ENCODE assay signal across 8 cellular contexts in genomic region chr17:28897769-28898259, GRCh38. TPM values are rescaled to one million over a fixed set of nuclear protein-coding genes. Genes with fewer than 3 reads are reported as not detected.
DNase-seq lines count a peak whose midpoint lies in the region; ATAC-seq and TF ChIP-seq lines count a peak whose summit lies in the region.

No MANE protein-coding gene starts in this region.

- no peaks in the 10 kb centered on the region for H3K9me2 ChIP-seq in DOHH2 (replicated peaks; ENCODE audit: control insufficient read depth, low read length)

- H3K27ac ChIP-seq in DOHH2 (ENCODE audit: low read depth, low read length) (peak overlapping the region; percentile 58), Peyer's patch (peak overlapping the region; percentile 87 to 98 (median 92))
- peak overlapping the region; percentile 89 for H3K27ac ChIP-seq in effector memory CD4-positive, alpha-beta T cell (ENCODE audit: insufficient read depth, low read length, poor library complexity, severe bottlenecking)
- H3K27ac ChIP-seq in naive thymus-derived CD4-positive, alpha-beta T cell (ENCODE audit: low read depth, low read length): peak overlapping the region; percentile 96

- H3K9me3 ChIP-seq in DOHH2 (ENCODE audit: control insufficient read depth, insufficient read depth, low read length) (no peaks in the 10 kb centered on the region), Peyer's patch (no peaks in the 10 kb centered on the region)
- no peaks in the 10 kb centered on the region for H3K9me3 ChIP-seq in effector memory CD4-positive, alpha-beta T cell (ENCODE audit: control insufficient read depth, low read length)
- H3K9me3 ChIP-seq in naive thymus-derived CD4-positive, alpha-beta T cell (ENCODE audit: control insufficient read depth in 2 of 3, low read length in 3 of 3): no peaks in the 10 kb centered on the region

- peaks cover 52% of the 10 kb centered on the region for H3K79me2 ChIP-seq in DOHH2 (ENCODE audit: control insufficient read depth, low read length)

- TF ChIP-seq CTCF in DOHH2 (IDR thresholded peaks at IDR 0.05; ENCODE audit: low read depth, low read length, poor library complexity, severe bottlenecking) (no peak), Peyer's patch (IDR thresholded peaks at IDR 0.05) (no peak)

- no peaks in the 10 kb centered on the region for H4K20me1 ChIP-seq in DOHH2 (ENCODE audit: control insufficient read depth, insufficient read depth, low read depth, low read length)

- H3K4me3 ChIP-seq in DOHH2 (ENCODE audit: low read length) (peak overlapping the region; percentile 89), Peyer's patch (peak overlapping the region; percentile 75 to 96 (median 80))
- peak overlapping the region; percentile 96 for H3K4me3 ChIP-seq in effector memory CD4-positive, alpha-beta T cell (ENCODE audit: insufficient read depth, low read depth, low read length, poor library complexity, severe bottlenecking)
- peak overlapping the region; percentile 82 for H3K4me3 ChIP-seq in naive thymus-derived CD4-positive, alpha-beta T cell (ENCODE audit: low read length)

- CTCF ChIA-PET in naive thymus-derived CD4-positive, alpha-beta T cell (lab: Charles Lee): interaction anchor here (0.6 to 1.8 kb wide), 10 partner anchors 10 to 171 kb away, joined by 3 to 8 read pairs (median 4); partner anchors contain the start of genes NEK8 and TLCD1

- no peaks in the 10 kb centered on the region for H3K27me3 Mint-ChIP-seq in naive thymus-derived CD4-positive, alpha-beta T cell

- H3K36me3 ChIP-seq in DOHH2 (ENCODE audit: control insufficient read depth, low read length) (peaks cover 45% of the 10 kb centered on the region), Peyer's patch (no peaks in the 10 kb centered on the region)
- H3K36me3 ChIP-seq in effector memory CD4-positive, alpha-beta T cell (ENCODE audit: control insufficient read depth, insufficient read depth, low read length): no peaks in the 10 kb centered on the region
- H3K36me3 ChIP-seq in naive thymus-derived CD4-positive, alpha-beta T cell (ENCODE audit: control insufficient read depth in 2 of 3, insufficient read depth in 3 of 3, low read length in 3 of 3): peaks cover 0 to 7% (median 0%) of the 10 kb centered on the region in 3 experiments

- DNase-seq in Peyer's patch (peak in 1 of 3 donors; percentile 63), DMS53 treated with DMSO at 0.1 percent for 48 hours (lab: John Stamatoyannopoulos, UW; ENCODE audit: unreplicated experiment) (no peak)
- DNase-seq in effector memory CD4-positive, alpha-beta T cell: no peak
- DNase-seq in naive thymus-derived CD4-positive, alpha-beta T cell: peak in 1 of 9 donors; percentile 24

- peak overlapping the region; percentile 86 to 98 (median 96) for H3K4me3 Mint-ChIP-seq in naive thymus-derived CD4-positive, alpha-beta T cell

- H3K4me1 ChIP-seq in DOHH2 (ENCODE audit: control insufficient read depth, low read length): peaks cover 58% of the 10 kb centered on the region
- peaks cover 0 to 32% (median 28%) of the 10 kb centered on the region in 4 donors for H3K4me1 ChIP-seq in Peyer's patch
- H3K4me1 ChIP-seq in effector memory CD4-positive, alpha-beta T cell (ENCODE audit: control insufficient read depth, insufficient read depth, low read length, poor library complexity, severe bottlenecking): peaks cover 45% of the 10 kb centered on the region
- H3K4me1 ChIP-seq in naive thymus-derived CD4-positive, alpha-beta T cell (ENCODE audit: control insufficient read depth in 2 of 2, insufficient read depth in 2 of 2, low read length in 2 of 2): peaks cover 38 to 40% of the 10 kb centered on the region in 2 donors

- TF ChIP-seq POLR2A in Peyer's patch (IDR thresholded peaks at IDR 0.05): no peak

- H3K27me3 ChIP-seq in DOHH2 (ENCODE audit: control insufficient read depth, low read length) (no peaks in the 10 kb centered on the region), Peyer's patch (no peaks in the 10 kb centered on the region)
- H3K27me3 ChIP-seq in effector memory CD4-positive, alpha-beta T cell (replicated peaks; ENCODE audit: control insufficient read depth, insufficient read depth, low read length, poor library complexity, severe bottlenecking): no peaks in the 10 kb centered on the region
- H3K27me3 ChIP-seq in naive thymus-derived CD4-positive, alpha-beta T cell (ENCODE audit: control insufficient read depth in 2 of 2, insufficient read depth in 2 of 2, low read length in 2 of 2): no peaks in the 10 kb centered on the region

- no peaks in the 10 kb centered on the region for H3K9me3 Mint-ChIP-seq in naive thymus-derived CD4-positive, alpha-beta T cell

- H3F3A ChIP-seq in DOHH2 (ENCODE audit: control insufficient read depth, insufficient read depth): peaks cover 19% of the 10 kb centered on the region

- peaks cover 0 to 32% (median 5%) of the 10 kb centered on the region in 5 donors for H3K36me3 Mint-ChIP-seq in naive thymus-derived CD4-positive, alpha-beta T cell

- H3K4me1 Mint-ChIP-seq in naive thymus-derived CD4-positive, alpha-beta T cell: peaks cover 31 to 77% (median 62%) of the 10 kb centered on the region in 7 donors

- peak overlapping the region; percentile 95 to 99 (median 96) for H3K27ac Mint-ChIP-seq in naive thymus-derived CD4-positive, alpha-beta T cell

- ATAC-seq in naive thymus-derived CD4-positive, alpha-beta T cell: no peak
- ATAC-seq in GM21529 (IDR thresholded peaks at IDR 0.05; ENCODE audit: unreplicated experiment): no peak
- ATAC-seq in GM21367 (IDR thresholded peaks at IDR 0.05; ENCODE audit: unreplicated experiment): no peak
- ATAC-seq in GM18870 (IDR thresholded peaks at IDR 0.05; ENCODE audit: unreplicated experiment): no peak

- intact Hi-C loops in naive thymus-derived CD4-positive, alpha-beta T cell (cut with micrococcal nuclease): loop anchor here (1.0 to 5.0 kb wide), 8 partner anchors 27 to 236 kb away; partner anchors contain the start of genes FAM222B (in 1 of the 2), SDF2 (in 1 of the 2) and SUPT6H (in 1 of the 2)

- peak overlapping the region; percentile 77 for H3K4me2 ChIP-seq in DOHH2 (ENCODE audit: low read length)

- POLR2A ChIA-PET in naive thymus-derived CD4-positive, alpha-beta T cell (lab: Charles Lee): interaction anchor here (0.6 to 12.7 kb wide), 19 partner anchors 11 to 591 kb away, joined by 3 to 183 read pairs (median 4); partner anchors contain the start of genes ERAL1, FAM222B, NEK8 and PHF12

RNA-seq across cellular contexts. Expression of gene FLOT2, which starts 0.3 kb away (rescaled TPM):
- 10 to 100 TPM; 21.7 to 53.6 (median 41.9) TPM for total RNA-seq in Peyer's patch
- total RNA-seq in naive thymus-derived CD4-positive, alpha-beta T cell: 100 to 1,000 TPM; 134 to 252 (median 191) TPM
- 100 to 1,000 TPM; 228 to 309 TPM for polyA plus RNA-seq in naive thymus-derived CD4-positive, alpha-beta T cell

RNA-seq across cellular contexts. Expression of gene DHRS13, which starts 5.1 kb away (rescaled TPM):
- 10 to 100 TPM in 1 of 4 donors, 1 to 10 TPM in 3; 3.3 to 10.0 (median 7.1) TPM for total RNA-seq in Peyer's patch
- total RNA-seq in naive thymus-derived CD4-positive, alpha-beta T cell: 10 to 100 TPM; 20.0 to 51.3 (median 30.4) TPM
- polyA plus RNA-seq in naive thymus-derived CD4-positive, alpha-beta T cell: 10 to 100 TPM; 15.3 to 29.9 TPM

RNA-seq across cellular contexts. Expression of gene ERAL1, which starts 43.0 kb away (rescaled TPM):
- total RNA-seq in Peyer's patch: 100 to 1,000 TPM in 1 of 4 donors, 10 to 100 TPM in 3; 43.8 to 118 (median 51.0) TPM
- 10 to 100 TPM; 19.8 to 50.0 (median 24.9) TPM for total RNA-seq in naive thymus-derived CD4-positive, alpha-beta T cell
- 10 to 100 TPM; 41.3 to 56.6 TPM for polyA plus RNA-seq in naive thymus-derived CD4-positive, alpha-beta T cell

RNA-seq across cellular contexts. Expression of gene PHF12, which starts 53.5 kb away (rescaled TPM):
- 100 to 1,000 TPM in 1 of 4 donors, 10 to 100 TPM in 3; 54.8 to 114 (median 72.9) TPM for total RNA-seq in Peyer's patch
- total RNA-seq in naive thymus-derived CD4-positive, alpha-beta T cell: 100 to 1,000 TPM in 4 of 5 experiments, 10 to 100 TPM in 1; 89.3 to 162 (median 134) TPM
- polyA plus RNA-seq in naive thymus-derived CD4-positive, alpha-beta T cell: 10 to 100 TPM in 1 of 2 donors, 1 to 10 TPM in 1; 6.2 to 21.8 TPM

RNA-seq across cellular contexts. Expression of gene FAM222B, which starts 55.2 kb away (rescaled TPM):
- 10 to 100 TPM; 28.1 to 55.8 (median 44.6) TPM for total RNA-seq in Peyer's patch
- 10 to 100 TPM; 16.5 to 24.4 (median 22.3) TPM for total RNA-seq in naive thymus-derived CD4-positive, alpha-beta T cell
- polyA plus RNA-seq in naive thymus-derived CD4-positive, alpha-beta T cell: 10 to 100 TPM; 11.8 to 23.1 TPM
